1 cellular context compared by ENCODE assay signal in the genomic region with DNA sequence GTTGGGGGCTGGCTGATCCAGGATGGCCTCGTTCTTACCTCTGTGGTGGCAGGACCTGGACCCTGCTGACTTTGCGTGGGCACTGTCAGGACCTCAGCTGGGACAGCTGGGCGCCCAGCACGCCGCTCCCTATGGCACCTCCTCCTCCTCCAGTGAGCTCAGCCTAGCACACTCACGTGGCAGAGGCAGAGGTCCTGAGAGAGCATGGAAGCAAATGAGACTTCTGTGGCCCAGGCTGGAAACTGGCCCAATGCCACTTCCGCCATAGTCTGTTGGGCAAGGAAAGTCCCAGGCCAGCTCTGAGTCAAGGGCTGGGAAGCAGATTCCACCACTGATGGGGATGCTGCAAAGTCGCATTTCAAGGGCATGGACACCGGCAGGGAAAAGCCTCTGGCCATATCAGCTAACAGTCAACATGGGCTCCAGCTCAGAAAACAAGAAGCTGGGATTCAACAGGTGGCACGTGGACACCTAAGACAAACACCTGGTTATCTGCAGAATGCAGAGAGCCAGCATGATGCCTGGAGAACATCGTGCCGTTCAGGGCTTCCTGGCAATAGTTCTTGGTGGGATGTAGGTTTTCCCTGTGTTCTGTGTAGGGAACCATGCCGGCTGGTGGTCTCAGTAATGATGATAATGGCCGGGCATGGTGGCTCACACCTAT.
TF ChIP-seq lines count a peak whose summit lies in the region.

No MANE protein-coding gene starts in this region.

TF ChIP-seq in HepG2, 621 proteins besides CTCF, POLR2A, EP300 and RAD21:
- TF ChIP-seq ZSCAN20 (CRISPR knock-in tag; IDR thresholded peaks at IDR 0.05; ENCODE audit: borderline replicate concordance), result no peak
- no peak for TF ChIP-seq SOX13 (IDR thresholded peaks at IDR 0.05)
- TF ChIP-seq SOX13 (CRISPR knock-in tag; conservative IDR thresholded peaks at IDR 0.05 in 1 of 2, IDR thresholded peaks at IDR 0.05 in 1 of 2), result no peak
- TF ChIP-seq, protein P1, sequence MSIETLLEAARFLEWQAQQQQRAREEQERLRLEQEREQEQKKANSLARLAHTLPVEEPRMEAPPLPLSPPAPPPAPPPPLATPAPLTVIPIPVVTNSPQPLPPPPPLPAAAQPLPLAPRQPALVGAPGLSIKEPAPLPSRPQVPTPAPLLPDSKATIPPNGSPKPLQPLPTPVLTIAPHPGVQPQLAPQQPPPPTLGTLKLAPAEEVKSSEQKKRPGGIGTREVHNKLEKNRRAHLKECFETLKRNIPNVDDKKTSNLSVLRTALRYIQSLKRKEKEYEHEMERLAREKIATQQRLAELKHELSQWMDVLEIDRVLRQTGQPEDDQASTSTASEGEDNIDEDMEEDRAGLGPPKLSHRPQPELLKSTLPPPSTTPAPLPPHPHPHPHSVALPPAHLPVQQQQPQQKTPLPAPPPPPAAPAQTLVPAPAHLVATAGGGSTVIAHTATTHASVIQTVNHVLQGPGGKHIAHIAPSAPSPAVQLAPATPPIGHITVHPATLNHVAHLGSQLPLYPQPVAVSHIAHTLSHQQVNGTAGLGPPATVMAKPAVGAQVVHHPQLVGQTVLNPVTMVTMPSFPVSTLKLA (IDR thresholded peaks at IDR 0.05), result peak; percentile 81
- TF ChIP-seq MYNN (CRISPR knock-in tag; IDR thresholded peaks at IDR 0.05; ENCODE audit: low read depth), result no peak
- no peak for TF ChIP-seq ZNF710 (CRISPR knock-in tag; IDR thresholded peaks at IDR 0.05; ENCODE audit: borderline replicate concordance)
- TF ChIP-seq, protein P2, sequence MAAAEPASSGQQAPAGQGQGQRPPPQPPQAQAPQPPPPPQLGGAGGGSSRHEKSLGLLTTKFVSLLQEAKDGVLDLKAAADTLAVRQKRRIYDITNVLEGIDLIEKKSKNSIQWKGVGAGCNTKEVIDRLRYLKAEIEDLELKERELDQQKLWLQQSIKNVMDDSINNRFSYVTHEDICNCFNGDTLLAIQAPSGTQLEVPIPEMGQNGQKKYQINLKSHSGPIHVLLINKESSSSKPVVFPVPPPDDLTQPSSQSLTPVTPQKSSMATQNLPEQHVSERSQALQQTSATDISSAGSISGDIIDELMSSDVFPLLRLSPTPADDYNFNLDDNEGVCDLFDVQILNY (CRISPR knock-in tag; conservative IDR thresholded peaks at IDR 0.05), result no peak
- TF ChIP-seq ATM (IDR thresholded peaks at IDR 0.05; ENCODE audit: borderline replicate concordance), result no peak
